In the genomic region with DNA sequence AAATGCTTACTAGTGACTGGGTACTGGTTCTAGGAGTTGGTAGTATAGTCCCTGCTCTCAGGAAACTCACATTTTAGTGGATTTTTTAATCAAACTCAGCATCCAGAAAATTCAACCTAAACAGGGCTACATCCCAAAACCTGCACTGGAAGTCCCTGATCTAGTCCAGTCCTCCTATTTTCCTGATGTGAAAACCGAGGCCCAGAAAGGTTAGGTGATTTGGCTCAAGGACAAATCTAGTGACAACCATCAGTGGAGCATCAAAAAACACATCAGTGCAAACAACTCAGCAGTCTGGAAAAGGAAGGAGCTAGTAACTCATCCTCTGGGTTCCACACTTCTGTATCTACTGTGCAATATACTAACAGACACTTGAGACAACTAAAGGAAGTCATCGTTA, we compare ENCODE assay signal across 15 cellular contexts. TPM values are rescaled to one million over a fixed set of nuclear protein-coding genes. Genes with fewer than 3 reads are reported as not detected.
DNase-seq lines count a peak whose midpoint lies in the region; ATAC-seq, FAIRE-seq and TF ChIP-seq lines count a peak whose summit lies in the region.
"Had no signal": no experiment of that assay in that cellular context is flagged by ENCODE, and none has a peak within 500 bp of the region (broad histone marks: within the 10 kb centered on the region; RNA-seq: fewer than 3 reads in every experiment).

No MANE protein-coding gene starts in this region.

- peaks cover 44% of the 10 kb centered on the region for H3F3A ChIP-seq in SU-DHL-6 (ENCODE audit: insufficient read depth)

- peaks cover 5% of the 10 kb centered on the region; the same call in 1 of the 2 replicates for H4K20me1 ChIP-seq in SU-DHL-6 (ENCODE audit: low read depth, low read length)

- no peak for FAIRE-seq in D721Med (lab: Jason Lieb, UNC)

- peaks cover 7% of the 10 kb centered on the region for H3K36me3 Mint-ChIP-seq in activated naive CD4-positive, alpha-beta T cell treated with anti-CD3 and anti-CD28 coated beads for 36 hours (ENCODE audit: low read depth)
- H3K36me3 Mint-ChIP-seq in effector memory CD8-positive, alpha-beta T cell (ENCODE audit: insufficient read depth), result peaks cover 3% of the 10 kb centered on the region

- H3K4me3 Mint-ChIP-seq in activated naive CD4-positive, alpha-beta T cell treated with anti-CD3 and anti-CD28 coated beads for 36 hours, result peak overlapping the region; percentile 79
- H3K4me3 Mint-ChIP-seq in effector memory CD8-positive, alpha-beta T cell, result peak overlapping the region; percentile 28 to 81
- H3K4me3 Mint-ChIP-seq: activated B cell treated with CpG ODN at 0.5 μM for 24 hours, HFFc6, neural crest cell had no signal

- H3K27me3 ChIP-seq in SU-DHL-6 (ENCODE audit: low read length) (no peaks in the 10 kb centered on the region), stomach (no peaks in the 10 kb centered on the region)
- H3K27me3 ChIP-seq: foreskin keratinocyte had no signal

- 47 to 73% (median 51%) methylated on average over 2 of the region's 2 CpGs for WGBS in stomach, 5 donors

- H3K9me3 Mint-ChIP-seq in activated naive CD4-positive, alpha-beta T cell treated with anti-CD3 and anti-CD28 coated beads for 36 hours, result peaks cover 2% of the 10 kb centered on the region
- no peaks in the 10 kb centered on the region for H3K9me3 Mint-ChIP-seq in effector memory CD8-positive, alpha-beta T cell
- H3K9me3 Mint-ChIP-seq: activated B cell treated with CpG ODN at 0.5 μM for 24 hours, HFFc6, neural crest cell had no signal

- peak overlapping the region; percentile 62 for H3K9ac ChIP-seq in SU-DHL-6 (ENCODE audit: low read length)

- no peak for ATAC-seq in effector memory CD8-positive, alpha-beta T cell (replicated peaks)
- ATAC-seq: foreskin keratinocyte had no signal

- intact Hi-C loops in activated naive CD4-positive, alpha-beta T cell treated with anti-CD3 and anti-CD28 coated beads for 36 hours (cut with micrococcal nuclease), result loop anchor here (1.0 kb wide), 3 partner anchors 7 to 38 kb away; no protein-coding TSS in a partner anchor
- intact Hi-C loops in stomach (cut with DNase I; ENCODE audit: low total_unique reads), result no loop called here

- H3K27me3 Mint-ChIP-seq in activated naive CD4-positive, alpha-beta T cell treated with anti-CD3 and anti-CD28 coated beads for 36 hours (ENCODE audit: low read depth), result no peaks in the 10 kb centered on the region
- no peaks in the 10 kb centered on the region for H3K27me3 Mint-ChIP-seq in effector memory CD8-positive, alpha-beta T cell
- H3K27me3 Mint-ChIP-seq: activated B cell treated with CpG ODN at 0.5 μM for 24 hours had no signal

- peak overlapping the region; percentile 82 for H3K4me2 ChIP-seq in SU-DHL-6 (ENCODE audit: low read depth, low read length, poor library complexity, severe bottlenecking)

- H3K27ac ChIP-seq in SU-DHL-6 (ENCODE audit: low read depth, low read length), result peak overlapping the region; percentile 86
- peak overlapping the region in 4 of 5 donors; percentile 43 to 76 (median 64) for H3K27ac ChIP-seq in stomach
- H3K27ac ChIP-seq: foreskin keratinocyte had no signal

- TF ChIP-seq POLR2A in stomach (IDR thresholded peaks at IDR 0.05), result no peak

- TF ChIP-seq EP300 in stomach (IDR thresholded peaks at IDR 0.05), result no peak

- peaks cover 31 to 70% (median 55%) of the 10 kb centered on the region in 4 donors for H3K4me1 ChIP-seq in stomach

- CTCF ChIA-PET in activated naive CD4-positive, alpha-beta T cell treated with anti-CD3 and anti-CD28 coated beads for 36 hours (lab: Charles Lee), result interaction anchor here (0.6 to 1.6 kb wide), 6 partner anchors 10 to 126 kb away, joined by 3 to 9 read pairs (median 5); no protein-coding TSS in a partner anchor

- H3K9me3 ChIP-seq in SU-DHL-6 (ENCODE audit: insufficient read depth, low read length) (no peaks in the 10 kb centered on the region), stomach (no peaks in the 10 kb centered on the region)

- peaks cover 98% of the 10 kb centered on the region for H3K79me2 ChIP-seq in SU-DHL-6 (ENCODE audit: insufficient read depth, low read length)

- no peak for DNase-seq in activated naive CD4-positive, alpha-beta T cell treated with anti-CD3 and anti-CD28 coated beads for 36 hours
- DNase-seq in activated naive CD4-positive, alpha-beta T cell treated with Interleukin-2 at 50 U/mL for 16 hours, result no peak
- no peak for DNase-seq in effector memory CD8-positive, alpha-beta T cell
- DNase-seq in stomach (no peak), activated gamma-delta T cell treated with Interleukin-2 at 50 U/mL for 16 hours (no peak), D721Med (ENCODE audit: insufficient read length, low spot score) (no peak), hippocampal formation (lab: John Stamatoyannopoulos, UW) (no peak)
- DNase-seq: activated B cell treated with CpG ODN at 0.5 μM for 24 hours, foreskin keratinocyte, HFFc6, kidney glomerular epithelial cell, NCI-H146, NCI-H524 treated with DMSO at 0.1 percent for 48 hours had no signal

- H3K9me2 ChIP-seq in SU-DHL-6 (replicated peaks; ENCODE audit: insufficient read depth, low read length), result no peaks in the 10 kb centered on the region

- H3K4me1 Mint-ChIP-seq in activated naive CD4-positive, alpha-beta T cell treated with anti-CD3 and anti-CD28 coated beads for 36 hours (ENCODE audit: low read depth), result peaks cover 84% of the 10 kb centered on the region
- H3K4me1 Mint-ChIP-seq in effector memory CD8-positive, alpha-beta T cell (ENCODE audit: low read depth in 2 of 2), result peaks cover 35 to 41% of the 10 kb centered on the region in 2 donors

- H3K4me3 ChIP-seq in SU-DHL-6 (ENCODE audit: insufficient read depth, low read length, poor library complexity, severe bottlenecking) (peak overlapping the region; percentile 56), stomach (no peak overlapping the region)

- TF ChIP-seq CTCF in SU-DHL-6 (IDR thresholded peaks at IDR 0.05; ENCODE audit: insufficient read depth, low read length, poor library complexity, severe bottlenecking) (no peak), stomach (IDR thresholded peaks at IDR 0.05) (no peak), D721Med (IDR thresholded peaks at IDR 0.05; ENCODE audit: insufficient read depth, missing control alignments) (no peak)

- no peak overlapping the region for H2AFZ ChIP-seq in SU-DHL-6 (ENCODE audit: low read depth, low read length, severe bottlenecking)

- peak overlapping the region; percentile 90 for H3K27ac Mint-ChIP-seq in activated naive CD4-positive, alpha-beta T cell treated with anti-CD3 and anti-CD28 coated beads for 36 hours
- peak overlapping the region in 1 of 2 donors; percentile 96 for H3K27ac Mint-ChIP-seq in effector memory CD8-positive, alpha-beta T cell
- H3K27ac Mint-ChIP-seq: activated B cell treated with CpG ODN at 0.5 μM for 24 hours, HFFc6 had no signal

- H3K36me3 ChIP-seq in SU-DHL-6 (ENCODE audit: low read length), result 0 out of 2 replicates have a peak, but pooled peaks cover 5% of the 10 kb centered on the region
- H3K36me3 ChIP-seq in stomach, result no peaks in the 10 kb centered on the region

RNA-seq across cellular contexts. Expression of a gene that starts 38.2 kb away (rescaled TPM):
- 10 to 100 TPM; 34.8 to 36.4 TPM for total RNA-seq in activated naive CD4-positive, alpha-beta T cell treated with anti-CD3 and anti-CD28 coated beads for 36 hours
- 10 to 100 TPM; 16.9 to 71.4 (median 34.3) TPM for total RNA-seq in stomach
- polyA plus RNA-seq in stomach, result 1 to 10 TPM; 2.4 to 5.0 (median 3.3) TPM
